Comparison of ENCODE assay signal across 8 cellular contexts in genomic region chr10:6140965-6141295, GRCh38. TPM values are rescaled to one million over a fixed set of nuclear protein-coding genes. Genes with fewer than 3 reads are reported as not detected.
DNase-seq lines count a peak whose midpoint lies in the region; ATAC-seq, FAIRE-seq and TF ChIP-seq lines count a peak whose summit lies in the region.

No MANE protein-coding gene starts in this region.

- no peaks in the 10 kb centered on the region for H3K27me3 ChIP-seq in rectal smooth muscle tissue (ENCODE audit: control insufficient read depth, insufficient read depth, low read length)

- no peak overlapping the region for H3K27ac ChIP-seq in rectal smooth muscle tissue (ENCODE audit: low read depth, low read length)

- FAIRE-seq in GM12892 (lab: Jason Lieb, UNC): peak; percentile 87

- in situ Hi-C loops in astrocyte of the spinal cord (cut with HindIII; ENCODE audit: low sequenced_read_pairs): no loop called here

- peak; percentile 2 for ATAC-seq in HG03025 (IDR thresholded peaks at IDR 0.05; ENCODE audit: low FRiP score, unreplicated experiment)
- no peak for ATAC-seq in GM21367 (IDR thresholded peaks at IDR 0.05; ENCODE audit: unreplicated experiment)

- peak overlapping the region; percentile 37 for H3K4me3 ChIP-seq in astrocyte of the spinal cord (ENCODE audit: low read depth, low read length)
- H3K4me3 ChIP-seq in rectal smooth muscle tissue (ENCODE audit: low read length): peak overlapping the region; percentile 26

- no peak for DNase-seq in GM12892 (ENCODE audit: insufficient read length)
- no peak for DNase-seq in astrocyte of the spinal cord (ENCODE audit: low read depth, low spot score)
- no peak for DNase-seq in ureter (ENCODE audit: low spot score)
- DNase-seq in stimulated activated CD4-positive, alpha-beta T cell treated with anti-CD3 and anti-CD28 coated beads, Interleukin-4, amount 100 ng/mL, for 24 hours: no peak
- DNase-seq in HuH-7 (ENCODE audit: low spot score): no peak

- H3K4me1 ChIP-seq in rectal smooth muscle tissue (ENCODE audit: control insufficient read depth, insufficient read depth, low read length): no peaks in the 10 kb centered on the region

- no peak for TF ChIP-seq POLR2A in GM12892 (IDR thresholded peaks at IDR 0.05; ENCODE audit: low read depth, low read length)

- TF ChIP-seq CTCF in astrocyte of the spinal cord (IDR thresholded peaks at IDR 0.05; ENCODE audit: low read depth, low read length): no peak

- H3K9ac ChIP-seq in rectal smooth muscle tissue (ENCODE audit: low read length): no peak overlapping the region

- H3K36me3 ChIP-seq in rectal smooth muscle tissue (ENCODE audit: control insufficient read depth, insufficient read depth, low read length): no peaks in the 10 kb centered on the region

RNA-seq across cellular contexts. Expression of gene RBM17, which starts 52.1 kb away (rescaled TPM):
- 95.0 TPM for polyA plus RNA-seq in GM12892 (2012; ENCODE audit: missing spikeins)
- total RNA-seq in ureter: 106 TPM
